Comparison of ENCODE assay signal across 8 cellular contexts in genomic region chr17:78361227-78361683, GRCh38. TPM values are rescaled to one million over a fixed set of nuclear protein-coding genes. Genes with fewer than 3 reads are reported as not detected.
A peak's percentile ranks its signal among the peaks of the same experiment; 100 is the strongest.
DNase-seq lines count a peak whose midpoint lies in the region; ATAC-seq lines count a peak whose summit lies in the region.

No MANE protein-coding gene starts in this region.

- peaks cover 28% of the 10 kb centered on the region for H3K36me3 Mint-ChIP-seq in activated CD4-positive, alpha-beta T cell treated with anti-CD3 and anti-CD28 coated beads, Interleukin-2, amount 10 ng/mL, durations not matched to agents 24 days and 14 days (ENCODE audit: low read depth)
- H3K36me3 Mint-ChIP-seq in T-helper 17 cell (ENCODE audit: low read depth) (no peaks in the 10 kb centered on the region), immature natural killer cell (no peaks in the 10 kb centered on the region)
- H3K36me3 Mint-ChIP-seq in stimulated activated effector memory CD8-positive, alpha-beta T cell treated with anti-CD3 and anti-CD28 coated beads, Interleukin-12 subunit alpha, Interleukin-12 subunit beta, amount 100 ng/mL, for 72 hours = peaks cover 38% of the 10 kb centered on the region

- H3K4me1 Mint-ChIP-seq in activated CD4-positive, alpha-beta T cell treated with anti-CD3 and anti-CD28 coated beads, Interleukin-2, amount 10 ng/mL, durations not matched to agents 24 days and 14 days = peaks cover 35% of the 10 kb centered on the region
- H3K4me1 Mint-ChIP-seq in T-helper 17 cell = peaks cover 25% of the 10 kb centered on the region
- H3K4me1 Mint-ChIP-seq in immature natural killer cell = peaks cover 25 to 27% of the 10 kb centered on the region in 2 donors
- peaks cover 50% of the 10 kb centered on the region for H3K4me1 Mint-ChIP-seq in stimulated activated effector memory CD8-positive, alpha-beta T cell treated with anti-CD3 and anti-CD28 coated beads, Interleukin-12 subunit alpha, Interleukin-12 subunit beta, amount 100 ng/mL, for 72 hours

- no peaks in the 10 kb centered on the region for H3K9me3 Mint-ChIP-seq in activated CD4-positive, alpha-beta T cell treated with anti-CD3 and anti-CD28 coated beads, Interleukin-2, amount 10 ng/mL, durations not matched to agents 24 days and 14 days
- no peaks in the 10 kb centered on the region for H3K9me3 Mint-ChIP-seq in immature natural killer cell
- H3K9me3 Mint-ChIP-seq in stimulated activated effector memory CD8-positive, alpha-beta T cell treated with anti-CD3 and anti-CD28 coated beads, Interleukin-12 subunit alpha, Interleukin-12 subunit beta, amount 100 ng/mL, for 72 hours = no peaks in the 10 kb centered on the region

- no peak for ATAC-seq in T-helper 17 cell
- no peak for ATAC-seq in stimulated activated effector memory CD8-positive, alpha-beta T cell treated with anti-CD3 and anti-CD28 coated beads, Interleukin-12 subunit alpha, Interleukin-12 subunit beta, amount 100 ng/mL, for 72 hours

- H3K27me3 Mint-ChIP-seq in activated CD4-positive, alpha-beta T cell treated with anti-CD3 and anti-CD28 coated beads, Interleukin-2, amount 10 ng/mL, durations not matched to agents 24 days and 14 days = peaks cover 3% of the 10 kb centered on the region
- no peaks in the 10 kb centered on the region for H3K27me3 Mint-ChIP-seq in T-helper 17 cell
- H3K27me3 Mint-ChIP-seq in immature natural killer cell (ENCODE audit: low read depth in 3 of 3) = peaks cover 4 to 6% (median 5%) of the 10 kb centered on the region in 3 donors

- peak overlapping the region; percentile 92 for H3K4me3 Mint-ChIP-seq in activated CD4-positive, alpha-beta T cell treated with anti-CD3 and anti-CD28 coated beads, Interleukin-2, amount 10 ng/mL, durations not matched to agents 24 days and 14 days
- H3K4me3 Mint-ChIP-seq in T-helper 17 cell = peak overlapping the region; percentile 92
- peak overlapping the region in 4 of 5 donors; percentile 11 to 73 (median 54) for H3K4me3 Mint-ChIP-seq in immature natural killer cell
- peak overlapping the region; percentile 79 for H3K4me3 Mint-ChIP-seq in stimulated activated effector memory CD8-positive, alpha-beta T cell treated with anti-CD3 and anti-CD28 coated beads, Interleukin-12 subunit alpha, Interleukin-12 subunit beta, amount 100 ng/mL, for 72 hours

- intact Hi-C loops in activated CD4-positive, alpha-beta T cell treated with anti-CD3 and anti-CD28 coated beads, Interleukin-2, amount 10 ng/mL, durations not matched to agents 24 days and 14 days (cut with micrococcal nuclease) = loop anchor here (2.0 kb wide), 1 partner anchor 70 kb away; no protein-coding TSS in a partner anchor

- peak overlapping the region; percentile 94 for H3K27ac Mint-ChIP-seq in activated CD4-positive, alpha-beta T cell treated with anti-CD3 and anti-CD28 coated beads, Interleukin-2, amount 10 ng/mL, durations not matched to agents 24 days and 14 days
- H3K27ac Mint-ChIP-seq in T-helper 17 cell = no peak overlapping the region
- H3K27ac Mint-ChIP-seq in immature natural killer cell = peak overlapping the region in 3 of 6 donors; percentile 35 to 88 (median 76)
- peak overlapping the region; percentile 67 for H3K27ac Mint-ChIP-seq in stimulated activated effector memory CD8-positive, alpha-beta T cell treated with anti-CD3 and anti-CD28 coated beads, Interleukin-12 subunit alpha, Interleukin-12 subunit beta, amount 100 ng/mL, for 72 hours

- DNase-seq in activated CD4-positive, alpha-beta T cell treated with anti-CD3 and anti-CD28 coated beads, Interleukin-2, amount 10 ng/mL, durations not matched to agents 24 days and 14 days = no peak
- no peak for DNase-seq in activated CD4-positive, alpha-beta T cell treated with anti-CD3 and anti-CD28 coated beads, Interleukin-2, amount 50 U/mL, for 4 hours
- DNase-seq in T-helper 17 cell (no peak), immature natural killer cell (no peak), Ammon's horn (ENCODE audit: low spot score) (no peak), SKM-1 treated with dmso at 0.1 percent for 144 hours (lab: John Stamatoyannopoulos, UW; ENCODE audit: unreplicated experiment) (no peak), NCI-H1694 treated with DMSO at 0.1 percent for 48 hours (lab: John Stamatoyannopoulos, UW) (no peak)
- no peak for DNase-seq in stimulated activated effector memory CD8-positive, alpha-beta T cell treated with anti-CD3 and anti-CD28 coated beads, Interleukin-12 subunit alpha, Interleukin-12 subunit beta, amount 100 ng/mL, for 72 hours (ENCODE audit: low spot score in 2 of 2)

- H3K9me3 ChIP-seq in T-helper 17 cell (ENCODE audit: control insufficient read depth, low read length, poor library complexity, severe bottlenecking) = no peaks in the 10 kb centered on the region

RNA-seq across cellular contexts. Expression of gene SOCS3, which starts 1.4 kb away (rescaled TPM):
- total RNA-seq in activated CD4-positive, alpha-beta T cell treated with anti-CD3 and anti-CD28 coated beads, Interleukin-2, amount 10 ng/mL, durations not matched to agents 24 days and 14 days = 78.3 and 81.5 TPM in 2 replicates
- total RNA-seq in T-helper 17 cell = 100 to 1,000 TPM; 119 to 197 TPM
- polyA plus RNA-seq in immature natural killer cell = 10 to 100 TPM in 2 of 3 donors, 1 to 10 TPM in 1; 9.0 to 15.4 (median 10.6) TPM

RNA-seq across cellular contexts. Expression of gene PGS1, which starts 17.2 kb away (rescaled TPM):
- total RNA-seq in activated CD4-positive, alpha-beta T cell treated with anti-CD3 and anti-CD28 coated beads, Interleukin-2, amount 10 ng/mL, durations not matched to agents 24 days and 14 days = 65.6 and 67.8 TPM in 2 replicates
- total RNA-seq in T-helper 17 cell = 10 to 100 TPM; 47.5 to 54.9 TPM
- 10 to 100 TPM; 17.0 to 27.5 (median 27.2) TPM for polyA plus RNA-seq in immature natural killer cell
